ENCODE assay signal across 1 cellular context in the genomic region with DNA sequence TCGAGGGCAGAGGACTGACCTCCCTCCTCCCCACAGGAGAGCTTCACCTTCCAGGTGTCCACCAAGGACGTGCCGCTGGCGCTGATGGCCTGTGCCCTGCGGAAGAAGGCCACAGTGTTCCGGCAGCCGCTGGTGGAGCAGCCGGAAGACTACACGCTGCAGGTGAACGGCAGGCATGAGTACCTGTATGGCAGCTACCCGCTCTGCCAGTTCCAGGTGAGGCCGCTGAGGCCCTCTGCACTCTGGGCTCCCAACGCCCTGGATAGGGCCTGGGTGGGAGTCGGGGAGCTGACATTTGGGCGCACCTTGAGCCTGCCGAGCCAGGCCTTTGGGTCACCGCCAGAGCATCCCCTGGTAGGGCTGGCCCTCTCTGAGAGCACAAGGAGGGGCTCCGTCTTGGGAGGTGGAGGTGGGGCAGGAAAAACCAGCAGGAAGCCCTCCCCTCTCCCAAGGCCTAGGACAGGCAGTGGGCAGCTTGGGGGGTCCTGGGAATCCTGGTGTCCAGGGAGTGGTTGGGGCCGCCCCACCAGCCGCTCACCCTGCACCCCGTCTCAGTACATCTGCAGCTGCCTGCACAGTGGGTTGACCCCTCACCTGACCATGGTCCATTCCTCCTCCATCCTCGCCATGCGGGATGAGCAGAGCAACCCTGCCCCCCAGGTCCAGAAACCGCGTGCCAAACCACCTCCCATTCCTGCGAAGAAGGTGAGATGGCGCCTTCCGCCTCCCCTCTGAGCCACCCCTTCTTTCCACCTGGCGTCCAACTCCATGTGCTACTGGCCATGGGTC.
TF ChIP-seq lines count a peak whose summit lies in the region.

No MANE protein-coding gene starts in this region.

TF ChIP-seq in H1, 55 proteins besides CTCF, POLR2A, EP300 and RAD21 (continued from another document):
- no peak for TF ChIP-seq CHD7 (IDR thresholded peaks at IDR 0.05; ENCODE audit: insufficient replicate concordance, low read length)
- TF ChIP-seq ZNF274 (IDR thresholded peaks at IDR 0.05; ENCODE audit: borderline replicate concordance, extremely low read depth, low read length), result no peak
- TF ChIP-seq BACH1 (IDR thresholded peaks at IDR 0.05; ENCODE audit: low read length), result no peak
- TF ChIP-seq SIRT6 (IDR thresholded peaks at IDR 0.05; ENCODE audit: low read length), result no peak
- TF ChIP-seq BCL11A (IDR thresholded peaks at IDR 0.05; ENCODE audit: low read depth in 2 of 2, low read length in 2 of 2), result no peak
- no peak for TF ChIP-seq PHF8 (conservative IDR thresholded peaks at IDR 0.05; ENCODE audit: low read depth, low read length)
